Comparison of ENCODE assay signal across 1 cellular context in the genomic region with DNA sequence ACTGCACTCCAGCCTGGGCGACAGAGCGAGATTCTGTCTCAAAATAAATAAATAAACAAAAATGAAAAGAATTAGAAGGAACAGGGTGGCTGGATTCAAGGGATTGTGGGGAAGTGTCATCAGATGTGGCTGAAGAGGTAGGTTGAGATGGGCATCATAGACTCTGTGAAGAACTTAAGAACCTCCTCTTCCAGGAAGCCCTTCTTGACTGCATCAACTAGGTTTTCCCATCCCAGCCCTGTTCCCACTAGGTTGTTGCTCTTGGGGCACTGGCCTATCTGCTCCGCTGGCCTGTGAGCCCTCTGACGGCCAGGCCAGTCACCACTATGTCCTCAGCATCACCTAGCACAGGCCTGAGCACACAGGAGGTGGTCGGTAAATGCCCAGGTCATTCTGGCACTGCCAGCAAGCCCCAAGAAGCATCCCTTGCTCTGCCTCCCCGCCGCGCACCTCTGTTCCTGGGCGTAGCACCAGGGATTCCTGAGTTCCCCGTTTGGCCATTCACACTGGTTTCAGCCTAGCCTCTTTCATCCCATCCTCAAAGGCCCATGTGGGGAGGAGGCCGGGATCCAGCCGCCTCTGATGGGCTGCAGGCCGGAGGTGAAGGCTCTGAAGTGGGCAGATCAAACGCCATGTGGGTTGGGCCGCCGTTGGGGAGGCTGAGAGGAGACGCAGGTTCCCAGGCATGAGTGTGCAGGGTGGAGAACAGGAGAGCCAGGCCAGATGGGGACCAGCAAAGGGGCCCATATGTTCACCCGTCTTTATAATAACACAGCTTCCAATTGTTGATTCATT.
TF ChIP-seq lines count a peak whose summit lies in the region.

No MANE protein-coding gene starts in this region.

TF ChIP-seq in HepG2, 621 proteins besides CTCF, POLR2A, EP300 and RAD21 (continued from another document and continues in another):
- peak; percentile 64 for TF ChIP-seq ZFP36 (IDR thresholded peaks at IDR 0.05; ENCODE audit: borderline replicate concordance, low read depth, low read length, partially characterized antibody)
- TF ChIP-seq ZNF749 (CRISPR knock-in tag; IDR thresholded peaks at IDR 0.05; ENCODE audit: borderline replicate concordance), result no peak
- no peak for TF ChIP-seq NCOA5 (CRISPR knock-in tag; IDR thresholded peaks at IDR 0.05)
- TF ChIP-seq, protein P1, sequence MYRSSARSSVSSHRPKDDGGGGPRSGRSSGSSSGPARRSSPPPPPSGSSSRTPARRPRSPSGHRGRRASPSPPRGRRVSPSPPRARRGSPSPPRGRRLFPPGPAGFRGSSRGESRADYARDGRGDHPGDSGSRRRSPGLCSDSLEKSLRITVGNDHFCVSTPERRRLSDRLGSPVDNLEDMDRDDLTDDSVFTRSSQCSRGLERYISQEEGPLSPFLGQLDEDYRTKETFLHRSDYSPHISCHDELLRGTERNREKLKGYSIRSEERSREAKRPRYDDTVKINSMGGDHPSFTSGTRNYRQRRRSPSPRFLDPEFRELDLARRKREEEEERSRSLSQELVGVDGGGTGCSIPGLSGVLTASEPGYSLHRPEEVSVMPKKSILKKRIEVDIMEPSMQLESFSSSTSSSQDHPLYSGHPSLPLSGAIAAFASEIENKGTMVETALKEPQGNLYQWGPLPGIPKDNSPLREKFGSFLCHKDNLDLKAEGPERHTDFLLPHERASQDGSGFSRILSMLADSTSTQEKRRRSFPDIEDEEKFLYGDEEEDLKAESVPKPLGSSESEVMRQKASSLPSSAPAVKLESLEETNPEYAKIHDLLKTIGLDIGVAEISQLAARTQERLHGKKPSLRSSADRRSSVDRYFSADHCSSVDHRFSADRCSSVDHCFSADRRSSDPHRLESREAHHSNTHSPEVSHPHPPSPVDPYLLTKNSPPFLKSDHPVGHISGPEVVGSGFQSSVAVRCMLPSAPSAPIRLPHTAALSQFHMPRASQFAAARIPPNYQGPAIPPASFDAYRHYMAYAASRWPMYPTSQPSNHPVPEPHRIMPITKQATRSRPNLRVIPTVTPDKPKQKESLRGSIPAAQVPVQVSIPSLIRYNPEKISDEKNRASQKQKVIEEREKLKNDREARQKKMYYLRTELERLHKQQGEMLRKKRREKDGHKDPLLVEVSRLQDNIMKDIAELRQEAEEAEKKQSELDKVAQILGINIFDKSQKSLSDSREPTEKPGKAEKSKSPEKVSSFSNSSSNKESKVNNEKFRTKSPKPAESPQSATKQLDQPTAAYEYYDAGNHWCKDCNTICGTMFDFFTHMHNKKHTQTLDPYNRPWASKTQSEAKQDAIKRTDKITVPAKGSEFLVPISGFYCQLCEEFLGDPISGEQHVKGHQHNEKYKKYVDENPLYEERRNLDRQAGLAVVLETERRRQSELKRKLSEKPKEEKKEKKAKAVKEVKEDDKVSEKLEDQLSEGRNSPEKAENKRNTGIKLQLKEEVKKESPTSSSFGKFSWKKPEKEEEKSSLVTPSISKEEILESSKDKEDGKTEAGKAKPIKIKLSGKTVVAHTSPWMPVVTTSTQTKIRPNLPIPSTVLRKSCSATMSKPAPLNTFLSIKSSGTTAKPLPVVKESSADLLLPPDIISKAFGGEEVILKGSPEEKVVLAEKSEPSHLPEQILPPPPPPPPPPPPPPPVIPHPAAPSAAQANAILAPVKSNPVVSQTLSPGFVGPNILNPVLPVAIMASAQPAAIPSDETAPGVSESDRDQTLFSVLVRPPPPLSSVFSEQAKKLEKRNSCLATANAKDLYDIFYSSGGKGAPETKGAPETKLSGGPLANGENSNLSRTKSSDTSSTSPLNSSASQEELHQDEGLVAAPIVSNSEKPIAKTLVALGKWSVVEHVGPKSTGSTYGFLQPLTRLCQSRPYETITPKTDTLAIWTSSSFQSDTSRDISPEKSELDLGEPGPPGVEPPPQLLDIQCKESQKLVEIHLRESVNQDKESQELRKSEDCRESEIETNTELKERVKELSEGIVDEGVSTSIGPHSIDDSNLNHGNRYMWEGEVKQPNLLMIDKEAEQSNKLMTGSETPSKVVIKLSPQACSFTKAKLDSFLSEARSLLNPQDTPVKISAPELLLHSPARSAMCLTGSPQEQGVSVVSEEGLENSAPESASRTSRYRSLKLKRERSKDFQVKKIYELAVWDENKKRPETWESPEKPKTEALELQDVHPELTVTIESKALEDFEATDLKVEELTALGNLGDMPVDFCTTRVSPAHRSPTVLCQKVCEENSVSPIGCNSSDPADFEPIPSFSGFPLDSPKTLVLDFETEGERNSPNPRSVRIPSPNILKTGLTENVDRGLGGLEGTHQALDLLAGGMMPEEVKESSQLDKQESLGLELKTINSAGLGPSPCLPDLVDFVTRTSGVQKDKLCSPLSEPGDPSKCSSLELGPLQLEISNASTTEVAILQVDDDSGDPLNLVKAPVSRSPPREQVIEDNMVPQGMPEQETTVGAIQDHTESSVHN (CRISPR knock-in tag; IDR thresholded peaks at IDR 0.05), result no peak
- no peak for TF ChIP-seq NCOA2 (CRISPR knock-in tag; IDR thresholded peaks at IDR 0.05)
- TF ChIP-seq ZNF383 (CRISPR knock-in tag; IDR thresholded peaks at IDR 0.05; ENCODE audit: borderline replicate concordance), result no peak
- TF ChIP-seq, protein P2, sequence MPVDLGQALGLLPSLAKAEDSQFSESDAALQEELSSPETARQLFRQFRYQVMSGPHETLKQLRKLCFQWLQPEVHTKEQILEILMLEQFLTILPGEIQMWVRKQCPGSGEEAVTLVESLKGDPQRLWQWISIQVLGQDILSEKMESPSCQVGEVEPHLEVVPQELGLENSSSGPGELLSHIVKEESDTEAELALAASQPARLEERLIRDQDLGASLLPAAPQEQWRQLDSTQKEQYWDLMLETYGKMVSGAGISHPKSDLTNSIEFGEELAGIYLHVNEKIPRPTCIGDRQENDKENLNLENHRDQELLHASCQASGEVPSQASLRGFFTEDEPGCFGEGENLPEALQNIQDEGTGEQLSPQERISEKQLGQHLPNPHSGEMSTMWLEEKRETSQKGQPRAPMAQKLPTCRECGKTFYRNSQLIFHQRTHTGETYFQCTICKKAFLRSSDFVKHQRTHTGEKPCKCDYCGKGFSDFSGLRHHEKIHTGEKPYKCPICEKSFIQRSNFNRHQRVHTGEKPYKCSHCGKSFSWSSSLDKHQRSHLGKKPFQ (CRISPR knock-in tag; IDR thresholded peaks at IDR 0.05; ENCODE audit: insufficient replicate concordance), result no peak
- no peak for TF ChIP-seq SOX6 (IDR thresholded peaks at IDR 0.05)
- TF ChIP-seq SOX6 (CRISPR knock-in tag; IDR thresholded peaks at IDR 0.05), result no peak
- TF ChIP-seq, protein P3, sequence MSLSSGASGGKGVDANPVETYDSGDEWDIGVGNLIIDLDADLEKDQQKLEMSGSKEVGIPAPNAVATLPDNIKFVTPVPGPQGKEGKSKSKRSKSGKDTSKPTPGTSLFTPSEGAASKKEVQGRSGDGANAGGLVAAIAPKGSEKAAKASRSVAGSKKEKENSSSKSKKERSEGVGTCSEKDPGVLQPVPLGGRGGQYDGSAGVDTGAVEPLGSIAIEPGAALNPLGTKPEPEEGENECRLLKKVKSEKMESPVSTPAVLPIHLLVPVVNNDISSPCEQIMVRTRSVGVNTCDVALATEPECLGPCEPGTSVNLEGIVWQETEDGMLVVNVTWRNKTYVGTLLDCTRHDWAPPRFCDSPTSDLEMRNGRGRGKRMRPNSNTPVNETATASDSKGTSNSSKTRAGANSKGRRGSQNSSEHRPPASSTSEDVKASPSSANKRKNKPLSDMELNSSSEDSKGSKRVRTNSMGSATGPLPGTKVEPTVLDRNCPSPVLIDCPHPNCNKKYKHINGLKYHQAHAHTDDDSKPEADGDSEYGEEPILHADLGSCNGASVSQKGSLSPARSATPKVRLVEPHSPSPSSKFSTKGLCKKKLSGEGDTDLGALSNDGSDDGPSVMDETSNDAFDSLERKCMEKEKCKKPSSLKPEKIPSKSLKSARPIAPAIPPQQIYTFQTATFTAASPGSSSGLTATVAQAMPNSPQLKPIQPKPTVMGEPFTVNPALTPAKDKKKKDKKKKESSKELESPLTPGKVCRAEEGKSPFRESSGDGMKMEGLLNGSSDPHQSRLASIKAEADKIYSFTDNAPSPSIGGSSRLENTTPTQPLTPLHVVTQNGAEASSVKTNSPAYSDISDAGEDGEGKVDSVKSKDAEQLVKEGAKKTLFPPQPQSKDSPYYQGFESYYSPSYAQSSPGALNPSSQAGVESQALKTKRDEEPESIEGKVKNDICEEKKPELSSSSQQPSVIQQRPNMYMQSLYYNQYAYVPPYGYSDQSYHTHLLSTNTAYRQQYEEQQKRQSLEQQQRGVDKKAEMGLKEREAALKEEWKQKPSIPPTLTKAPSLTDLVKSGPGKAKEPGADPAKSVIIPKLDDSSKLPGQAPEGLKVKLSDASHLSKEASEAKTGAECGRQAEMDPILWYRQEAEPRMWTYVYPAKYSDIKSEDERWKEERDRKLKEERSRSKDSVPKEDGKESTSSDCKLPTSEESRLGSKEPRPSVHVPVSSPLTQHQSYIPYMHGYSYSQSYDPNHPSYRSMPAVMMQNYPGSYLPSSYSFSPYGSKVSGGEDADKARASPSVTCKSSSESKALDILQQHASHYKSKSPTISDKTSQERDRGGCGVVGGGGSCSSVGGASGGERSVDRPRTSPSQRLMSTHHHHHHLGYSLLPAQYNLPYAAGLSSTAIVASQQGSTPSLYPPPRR (CRISPR knock-in tag; IDR thresholded peaks at IDR 0.05; ENCODE audit: borderline replicate concordance), result no peak
- no peak for TF ChIP-seq ZNF672 (CRISPR knock-in tag; IDR thresholded peaks at IDR 0.05)
- TF ChIP-seq CBX5 (CRISPR knock-in tag; IDR thresholded peaks at IDR 0.05; ENCODE audit: borderline replicate concordance), result no peak
- TF ChIP-seq PCBP1 (IDR thresholded peaks at IDR 0.05; ENCODE audit: borderline replicate concordance, low read depth, low read length), result 0 out of 2 replicates have a peak, but pooled peaks have one; percentile 63
- peak; percentile 39; the same call in 1 of the 2 replicates for TF ChIP-seq ETV5 (CRISPR knock-in tag; IDR thresholded peaks at IDR 0.05; ENCODE audit: borderline replicate concordance)
- TF ChIP-seq, protein P4, sequence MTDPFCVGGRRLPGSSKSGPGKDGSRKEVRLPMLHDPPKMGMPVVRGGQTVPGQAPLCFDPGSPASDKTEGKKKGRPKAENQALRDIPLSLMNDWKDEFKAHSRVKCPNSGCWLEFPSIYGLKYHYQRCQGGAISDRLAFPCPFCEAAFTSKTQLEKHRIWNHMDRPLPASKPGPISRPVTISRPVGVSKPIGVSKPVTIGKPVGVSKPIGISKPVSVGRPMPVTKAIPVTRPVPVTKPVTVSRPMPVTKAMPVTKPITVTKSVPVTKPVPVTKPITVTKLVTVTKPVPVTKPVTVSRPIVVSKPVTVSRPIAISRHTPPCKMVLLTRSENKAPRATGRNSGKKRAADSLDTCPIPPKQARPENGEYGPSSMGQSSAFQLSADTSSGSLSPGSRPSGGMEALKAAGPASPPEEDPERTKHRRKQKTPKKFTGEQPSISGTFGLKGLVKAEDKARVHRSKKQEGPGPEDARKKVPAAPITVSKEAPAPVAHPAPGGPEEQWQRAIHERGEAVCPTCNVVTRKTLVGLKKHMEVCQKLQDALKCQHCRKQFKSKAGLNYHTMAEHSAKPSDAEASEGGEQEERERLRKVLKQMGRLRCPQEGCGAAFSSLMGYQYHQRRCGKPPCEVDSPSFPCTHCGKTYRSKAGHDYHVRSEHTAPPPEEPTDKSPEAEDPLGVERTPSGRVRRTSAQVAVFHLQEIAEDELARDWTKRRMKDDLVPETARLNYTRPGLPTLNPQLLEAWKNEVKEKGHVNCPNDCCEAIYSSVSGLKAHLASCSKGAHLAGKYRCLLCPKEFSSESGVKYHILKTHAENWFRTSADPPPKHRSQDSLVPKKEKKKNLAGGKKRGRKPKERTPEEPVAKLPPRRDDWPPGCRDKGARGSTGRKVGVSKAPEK (CRISPR knock-in tag; IDR thresholded peaks at IDR 0.05; ENCODE audit: borderline replicate concordance), result no peak
- TF ChIP-seq, protein P5, sequence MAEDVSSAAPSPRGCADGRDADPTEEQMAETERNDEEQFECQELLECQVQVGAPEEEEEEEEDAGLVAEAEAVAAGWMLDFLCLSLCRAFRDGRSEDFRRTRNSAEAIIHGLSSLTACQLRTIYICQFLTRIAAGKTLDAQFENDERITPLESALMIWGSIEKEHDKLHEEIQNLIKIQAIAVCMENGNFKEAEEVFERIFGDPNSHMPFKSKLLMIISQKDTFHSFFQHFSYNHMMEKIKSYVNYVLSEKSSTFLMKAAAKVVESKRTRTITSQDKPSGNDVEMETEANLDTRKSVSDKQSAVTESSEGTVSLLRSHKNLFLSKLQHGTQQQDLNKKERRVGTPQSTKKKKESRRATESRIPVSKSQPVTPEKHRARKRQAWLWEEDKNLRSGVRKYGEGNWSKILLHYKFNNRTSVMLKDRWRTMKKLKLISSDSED (CRISPR knock-in tag; IDR thresholded peaks at IDR 0.05), result no peak
- TF ChIP-seq HMG20A (CRISPR knock-in tag; IDR thresholded peaks at IDR 0.05; ENCODE audit: borderline replicate concordance), result peak; percentile 72; the same call in 1 of the 2 replicates
- TF ChIP-seq ZMYM3 (CRISPR knock-in tag; IDR thresholded peaks at IDR 0.05), result peak; percentile 18; the same call in 1 of the 2 replicates
- no peak for TF ChIP-seq FOXM1 (CRISPR knock-in tag; IDR thresholded peaks at IDR 0.05)
- TF ChIP-seq, protein P6, sequence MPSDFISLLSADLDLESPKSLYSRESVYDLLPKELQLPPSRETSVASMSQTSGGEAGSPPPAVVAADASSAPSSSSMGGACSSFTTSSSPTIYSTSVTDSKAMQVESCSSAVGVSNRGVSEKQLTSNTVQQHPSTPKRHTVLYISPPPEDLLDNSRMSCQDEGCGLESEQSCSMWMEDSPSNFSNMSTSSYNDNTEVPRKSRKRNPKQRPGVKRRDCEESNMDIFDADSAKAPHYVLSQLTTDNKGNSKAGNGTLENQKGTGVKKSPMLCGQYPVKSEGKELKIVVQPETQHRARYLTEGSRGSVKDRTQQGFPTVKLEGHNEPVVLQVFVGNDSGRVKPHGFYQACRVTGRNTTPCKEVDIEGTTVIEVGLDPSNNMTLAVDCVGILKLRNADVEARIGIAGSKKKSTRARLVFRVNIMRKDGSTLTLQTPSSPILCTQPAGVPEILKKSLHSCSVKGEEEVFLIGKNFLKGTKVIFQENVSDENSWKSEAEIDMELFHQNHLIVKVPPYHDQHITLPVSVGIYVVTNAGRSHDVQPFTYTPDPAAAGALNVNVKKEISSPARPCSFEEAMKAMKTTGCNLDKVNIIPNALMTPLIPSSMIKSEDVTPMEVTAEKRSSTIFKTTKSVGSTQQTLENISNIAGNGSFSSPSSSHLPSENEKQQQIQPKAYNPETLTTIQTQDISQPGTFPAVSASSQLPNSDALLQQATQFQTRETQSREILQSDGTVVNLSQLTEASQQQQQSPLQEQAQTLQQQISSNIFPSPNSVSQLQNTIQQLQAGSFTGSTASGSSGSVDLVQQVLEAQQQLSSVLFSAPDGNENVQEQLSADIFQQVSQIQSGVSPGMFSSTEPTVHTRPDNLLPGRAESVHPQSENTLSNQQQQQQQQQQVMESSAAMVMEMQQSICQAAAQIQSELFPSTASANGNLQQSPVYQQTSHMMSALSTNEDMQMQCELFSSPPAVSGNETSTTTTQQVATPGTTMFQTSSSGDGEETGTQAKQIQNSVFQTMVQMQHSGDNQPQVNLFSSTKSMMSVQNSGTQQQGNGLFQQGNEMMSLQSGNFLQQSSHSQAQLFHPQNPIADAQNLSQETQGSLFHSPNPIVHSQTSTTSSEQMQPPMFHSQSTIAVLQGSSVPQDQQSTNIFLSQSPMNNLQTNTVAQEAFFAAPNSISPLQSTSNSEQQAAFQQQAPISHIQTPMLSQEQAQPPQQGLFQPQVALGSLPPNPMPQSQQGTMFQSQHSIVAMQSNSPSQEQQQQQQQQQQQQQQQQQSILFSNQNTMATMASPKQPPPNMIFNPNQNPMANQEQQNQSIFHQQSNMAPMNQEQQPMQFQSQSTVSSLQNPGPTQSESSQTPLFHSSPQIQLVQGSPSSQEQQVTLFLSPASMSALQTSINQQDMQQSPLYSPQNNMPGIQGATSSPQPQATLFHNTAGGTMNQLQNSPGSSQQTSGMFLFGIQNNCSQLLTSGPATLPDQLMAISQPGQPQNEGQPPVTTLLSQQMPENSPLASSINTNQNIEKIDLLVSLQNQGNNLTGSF (CRISPR knock-in tag; IDR thresholded peaks at IDR 0.05), result no peak
- no peak for TF ChIP-seq ZNF781 (CRISPR knock-in tag; IDR thresholded peaks at IDR 0.05; ENCODE audit: borderline replicate concordance, not compliant biosample characterization)
- peak; percentile 25; the same call in 1 of the 2 replicates for TF ChIP-seq RXRA (CRISPR knock-in tag; IDR thresholded peaks at IDR 0.05)
- TF ChIP-seq KLF16 (CRISPR knock-in tag; IDR thresholded peaks at IDR 0.05), result no peak
- TF ChIP-seq SAP130 (CRISPR knock-in tag; IDR thresholded peaks at IDR 0.05; ENCODE audit: low read depth), result peak; percentile 66
- TF ChIP-seq BHLHE40 (IDR thresholded peaks at IDR 0.05; ENCODE audit: low read length), result peak; percentile 53; the same call in 1 of the 2 replicates
